In the genomic region with DNA sequence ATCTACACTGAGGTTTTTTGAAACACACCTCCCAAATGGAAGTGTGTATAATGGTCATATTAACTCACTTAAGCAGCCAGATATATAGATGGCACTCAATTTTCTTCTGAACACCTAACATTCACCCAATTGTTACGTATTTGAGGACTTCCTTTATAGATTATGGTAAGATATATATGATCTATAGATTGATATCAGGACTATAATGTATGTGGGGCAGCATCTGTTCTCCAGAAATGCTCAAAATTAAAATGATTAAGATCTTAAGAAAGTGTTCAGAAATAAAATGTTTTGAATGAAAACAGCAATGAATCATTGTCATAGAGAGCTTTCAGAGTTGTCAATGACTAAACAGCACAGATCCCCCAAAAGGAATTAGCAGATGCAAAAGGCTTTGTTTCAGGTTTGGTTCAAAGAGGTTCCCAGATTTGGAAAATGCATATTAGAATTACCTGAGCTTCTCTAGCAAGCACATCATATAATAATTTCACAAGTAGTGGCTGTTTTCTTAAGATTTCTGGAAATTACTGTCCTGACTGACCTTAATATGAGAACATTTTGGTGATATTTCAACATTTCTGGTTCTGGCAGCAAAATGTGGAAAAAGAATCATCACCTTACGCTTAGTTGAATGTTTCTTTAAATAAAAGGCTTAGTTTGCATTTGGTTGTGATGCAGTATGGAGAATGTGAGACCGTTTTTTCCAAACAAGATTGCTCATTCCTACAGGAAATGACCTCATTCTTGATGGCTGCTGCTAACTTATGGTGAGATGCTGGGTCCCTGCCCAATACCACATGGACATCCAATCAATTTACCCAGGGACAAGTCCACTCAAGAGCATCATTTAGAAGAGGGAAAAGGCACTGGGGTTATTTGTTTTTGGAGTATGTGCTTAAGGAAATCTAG, we compare ENCODE assay signal across 8 cellular contexts.
DNase-seq lines count a peak whose midpoint lies in the region; ATAC-seq and TF ChIP-seq lines count a peak whose summit lies in the region.

No MANE protein-coding gene starts in this region.

- peak; percentile 71 for ATAC-seq in stimulated activated naive CD8-positive, alpha-beta T cell treated with anti-CD3 and anti-CD28 coated beads, Interleukin-15, Interleukin-2, amounts not matched to agents 100 U/mL and 50 U/mL, for 24 hours
- no peak for ATAC-seq in HG02885 (IDR thresholded peaks at IDR 0.05; ENCODE audit: poor library complexity, unreplicated experiment)

- TF ChIP-seq CTCF in foreskin fibroblast (IDR thresholded peaks at IDR 0.05; ENCODE audit: low read depth, low read length) = no peak

- H3K4me3 ChIP-seq in foreskin fibroblast (ENCODE audit: low read depth in 1 of 2, low read length in 2 of 2) = no peak overlapping the region

- H3K36me3 Mint-ChIP-seq in T-helper 1 cell treated with Interleukin-12 subunit alpha and Interleukin-12 subunit beta and Interleukin-4 antibody, amounts not matched to agents 30 μg/mL and 1 μg/mL, for 36 hours (ENCODE audit: low read depth) = peaks cover 36% of the 10 kb centered on the region

- H3K4me3 Mint-ChIP-seq in T-helper 1 cell treated with Interleukin-12 subunit alpha and Interleukin-12 subunit beta and Interleukin-4 antibody, amounts not matched to agents 30 μg/mL and 1 μg/mL, for 36 hours = no peak overlapping the region

- no peaks in the 10 kb centered on the region for H3K27me3 Mint-ChIP-seq in T-helper 1 cell treated with Interleukin-12 subunit alpha and Interleukin-12 subunit beta and Interleukin-4 antibody, amounts not matched to agents 30 μg/mL and 1 μg/mL, for 36 hours (ENCODE audit: low read depth)

- peak; percentile 33 for DNase-seq in DMS153 (lab: John Stamatoyannopoulos, UW)
- no peak for DNase-seq in DMS153 treated with DMSO at 0.1 percent for 48 hours (lab: John Stamatoyannopoulos, UW; ENCODE audit: unreplicated experiment)
- DNase-seq in foreskin fibroblast = peak; percentile 85 to 93
- DNase-seq in stimulated activated naive CD8-positive, alpha-beta T cell treated with anti-CD3 and anti-CD28 coated beads, Interleukin-15, Interleukin-2, amounts not matched to agents 100 U/mL and 50 U/mL, for 24 hours = no peak
- DNase-seq in NCI-H510A (lab: John Stamatoyannopoulos, UW) = no peak
- no peak for DNase-seq in COLO829 (ENCODE audit: low spot score)

- H3K4me1 Mint-ChIP-seq in T-helper 1 cell treated with Interleukin-12 subunit alpha and Interleukin-12 subunit beta and Interleukin-4 antibody, amounts not matched to agents 30 μg/mL and 1 μg/mL, for 36 hours (ENCODE audit: low read depth) = peaks cover 17% of the 10 kb centered on the region

- no peaks in the 10 kb centered on the region for H3K9me3 Mint-ChIP-seq in T-helper 1 cell treated with Interleukin-12 subunit alpha and Interleukin-12 subunit beta and Interleukin-4 antibody, amounts not matched to agents 30 μg/mL and 1 μg/mL, for 36 hours

- H3K27ac Mint-ChIP-seq in T-helper 1 cell treated with Interleukin-12 subunit alpha and Interleukin-12 subunit beta and Interleukin-4 antibody, amounts not matched to agents 30 μg/mL and 1 μg/mL, for 36 hours = peak overlapping the region; percentile 31

Comparison
In these comparisons a context has a peak if more than half of its experiments do, and no peak if none do; other contexts are left out.
1. DNase-seq: peak in DMS153 (single experiment) and foreskin fibroblast (2 of 2); none in DMS153 treated with DMSO at 0.1 percent for 48 hours (single experiment), stimulated activated naive CD8-positive, alpha-beta T cell treated with anti-CD3 and anti-CD28 coated beads, Interleukin-15, Interleukin-2, amounts not matched to agents 100 U/mL and 50 U/mL, for 24 hours (single experiment), NCI-H510A (single experiment) and COLO829 (single experiment).